ENCODE assay signal across 20 cellular contexts in the genomic region with DNA sequence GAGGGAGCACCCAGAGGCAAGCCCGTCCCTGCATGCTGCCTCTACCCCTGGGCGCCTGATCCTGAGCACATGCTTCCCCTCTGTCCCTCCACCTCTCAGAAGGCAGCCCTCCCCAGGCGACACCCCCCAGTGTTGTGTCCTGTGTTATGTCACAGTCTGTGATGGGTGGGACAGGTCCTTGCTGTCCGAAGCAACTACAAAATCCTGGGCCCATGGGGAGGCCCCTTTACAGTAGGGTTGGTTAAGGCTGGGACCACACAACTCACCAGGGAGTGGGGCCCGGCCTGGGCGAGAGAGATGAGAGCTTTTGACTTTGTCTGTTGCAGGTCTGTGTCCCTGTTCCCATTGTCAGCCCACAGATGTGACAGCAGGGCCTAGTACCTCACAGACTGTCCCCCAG.
"Had no signal": no experiment of that assay in that cellular context is flagged by ENCODE, and none has a peak within 500 bp of the region (broad histone marks: within the 10 kb centered on the region; RNA-seq: fewer than 3 reads in every experiment).

No MANE protein-coding gene starts in this region.

- ATAC-seq: esophagus mucosa, gastrocnemius medialis, left lobe of liver, pancreas had no signal

- H3K27ac ChIP-seq: gastrocnemius medialis, pancreas, thoracic aorta had no signal

- DNase-seq: cortex of kidney; dorsolateral prefrontal cortex; effector CD8-positive, alpha-beta T cell; gastrocnemius medialis; glutamatergic neuron; islet precursor cell; naive B cell; occipital lobe; pancreas; right cardiac atrium; stimulated activated CD4-positive, alpha-beta T cell treated with anti-CD3 and anti-CD28 coated beads, Interleukin-2, amount 100 ng/mL, for 48 hours; transverse colon had no signal

- H3K9me3 ChIP-seq: gastrocnemius medialis, pancreas, thoracic aorta, transverse colon had no signal

- H3K4me1 Mint-ChIP-seq: mesothelial cell of epicardium, naive B cell, nephron had no signal

- H3K27me3 ChIP-seq: dorsolateral prefrontal cortex, gastrocnemius medialis, pancreas, transverse colon had no signal

- H3K27ac Mint-ChIP-seq: mesothelial cell of epicardium; naive B cell; nephron; progenitor cell of endocrine pancreas; stimulated activated naive CD8-positive, alpha-beta T cell treated with anti-CD3 and anti-CD28 coated beads, Interleukin-15, Interleukin-2, amounts not matched to agents 100 ng/mL and 50 ng/mL, for 24 hours had no signal

- H3K4me3 Mint-ChIP-seq: mesothelial cell of epicardium; nephron; stimulated activated naive CD8-positive, alpha-beta T cell treated with anti-CD3 and anti-CD28 coated beads, Interleukin-15, Interleukin-2, amounts not matched to agents 100 ng/mL and 50 ng/mL, for 24 hours had no signal

- H3K9me3 Mint-ChIP-seq: mesothelial cell of epicardium; naive B cell; nephron; stimulated activated naive CD8-positive, alpha-beta T cell treated with anti-CD3 and anti-CD28 coated beads, Interleukin-15, Interleukin-2, amounts not matched to agents 100 ng/mL and 50 ng/mL, for 24 hours had no signal

- H3K4me1 ChIP-seq: gastrocnemius medialis, pancreas, transverse colon had no signal

- H3K4me3 ChIP-seq: dorsolateral prefrontal cortex, gastrocnemius medialis, pancreas, smooth muscle cell, thoracic aorta, transverse colon had no signal

- H3K27me3 Mint-ChIP-seq: naive B cell; progenitor cell of endocrine pancreas; stimulated activated naive CD8-positive, alpha-beta T cell treated with anti-CD3 and anti-CD28 coated beads, Interleukin-15, Interleukin-2, amounts not matched to agents 100 ng/mL and 50 ng/mL, for 24 hours had no signal
